Comparison of ENCODE assay signal across 1 cellular context in the genomic region with DNA sequence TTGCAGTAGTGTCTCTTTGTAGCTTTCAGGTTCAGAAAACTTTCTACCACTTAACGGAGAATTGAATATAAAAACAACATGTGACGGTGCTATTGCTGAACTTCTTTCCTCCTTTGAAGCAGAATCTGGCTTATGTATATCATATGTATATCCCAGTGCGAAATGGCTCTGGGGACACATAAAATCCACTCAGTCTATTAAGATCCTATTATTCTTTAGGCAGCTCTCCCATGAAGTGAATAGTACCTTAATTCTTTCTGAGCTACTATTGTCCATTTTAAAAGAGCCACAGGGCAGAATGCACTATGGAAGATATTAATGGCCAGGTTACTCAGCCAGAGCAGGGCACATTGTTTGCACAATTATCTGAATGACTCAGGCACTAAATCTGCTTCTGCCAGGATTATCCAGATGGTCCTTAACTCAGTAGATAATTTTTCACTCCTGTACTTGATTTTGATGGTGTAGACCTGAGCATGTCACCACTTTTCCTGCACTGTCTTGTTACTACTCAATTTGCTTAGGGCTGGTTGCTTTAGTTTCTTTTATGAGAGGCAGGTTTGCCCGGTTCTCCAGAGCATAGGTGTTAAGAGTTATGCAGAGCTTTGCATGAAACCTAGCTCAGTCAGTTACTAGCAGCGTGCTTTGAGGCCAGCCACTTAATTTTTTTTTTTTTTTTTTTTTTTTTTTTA.
TF ChIP-seq lines count a peak whose summit lies in the region.

No MANE protein-coding gene starts in this region.

TF ChIP-seq in HEK293, 187 proteins besides CTCF, POLR2A, EP300 and RAD21 (continued from another document):
- TF ChIP-seq PRDM6 (tag by site-specific recombination; IDR thresholded peaks at IDR 0.05): peak; percentile 32; the same call in 1 of the 2 replicates
- TF ChIP-seq, protein P1, sequence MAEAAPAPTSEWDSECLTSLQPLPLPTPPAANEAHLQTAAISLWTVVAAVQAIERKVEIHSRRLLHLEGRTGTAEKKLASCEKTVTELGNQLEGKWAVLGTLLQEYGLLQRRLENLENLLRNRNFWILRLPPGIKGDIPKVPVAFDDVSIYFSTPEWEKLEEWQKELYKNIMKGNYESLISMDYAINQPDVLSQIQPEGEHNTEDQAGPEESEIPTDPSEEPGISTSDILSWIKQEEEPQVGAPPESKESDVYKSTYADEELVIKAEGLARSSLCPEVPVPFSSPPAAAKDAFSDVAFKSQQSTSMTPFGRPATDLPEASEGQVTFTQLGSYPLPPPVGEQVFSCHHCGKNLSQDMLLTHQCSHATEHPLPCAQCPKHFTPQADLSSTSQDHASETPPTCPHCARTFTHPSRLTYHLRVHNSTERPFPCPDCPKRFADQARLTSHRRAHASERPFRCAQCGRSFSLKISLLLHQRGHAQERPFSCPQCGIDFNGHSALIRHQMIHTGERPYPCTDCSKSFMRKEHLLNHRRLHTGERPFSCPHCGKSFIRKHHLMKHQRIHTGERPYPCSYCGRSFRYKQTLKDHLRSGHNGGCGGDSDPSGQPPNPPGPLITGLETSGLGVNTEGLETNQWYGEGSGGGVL (tag by site-specific recombination; IDR thresholded peaks at IDR 0.05): no peak
- TF ChIP-seq MZF1 (tag by site-specific recombination; IDR thresholded peaks at IDR 0.05; ENCODE audit: borderline replicate concordance): no peak
- 0 out of 2 replicates have a peak, but pooled peaks have one; percentile 43 for TF ChIP-seq ZNF184 (tag by site-specific recombination; IDR thresholded peaks at IDR 0.05)
